Comparison of ENCODE assay signal across 21 cellular contexts in genomic region chrX:10602646-10603045, GRCh38.
"Had no signal": no experiment of that assay in that cellular context is flagged by ENCODE, and none has a peak within 500 bp of the region (broad histone marks: within the 10 kb centered on the region; RNA-seq: fewer than 3 reads in every experiment).

No MANE protein-coding gene starts in this region.

- ATAC-seq: activated T-cell treated with anti-CD3 and anti-CD28 coated beads, Interleukin-2, amount 50 U/mL, for 4 hours; heart right ventricle; natural killer cell treated with Interleukin-12 subunit alpha and Interleukin-12 subunit beta and Interleukin-15 and Interleukin-18, amount 100 ng/mL, for 72 hours; stimulated activated memory B cell treated with anti-CD40 and anti-IgM and Interleukin-4, amounts not matched to agents 10 μg/mL and 1 μg/mL and 100 μg/mL, for 72 hours had no signal

- H3K4me1 ChIP-seq: ascending aorta, parathyroid adenoma, upper lobe of left lung had no signal

- DNase-seq: activated CD4-positive, alpha-beta T cell treated with anti-CD3 and anti-CD28 coated beads, Interleukin-2, amount 50 U/mL, for 1 hour; activated CD4-positive, CD25-positive, alpha-beta regulatory T cell treated with anti-CD3 and anti-CD28 coated beads, Interleukin-2, amount 50 U/mL, for 72 hours; activated CD8-positive, alpha-beta memory T cell treated with anti-CD3 and anti-CD28 coated beads, Interleukin-2, amount 50 U/mL, for 4 hours; activated effector memory CD4-positive, alpha-beta T cell treated with anti-CD3 and anti-CD28 coated beads, Interleukin-2, amount 50 U/mL, for 16 hours; activated T-cell treated with anti-CD3 and anti-CD28 coated beads, Interleukin-2, amount 50 U/mL, for 4 hours; cerebellar nuclear complex; effector CD8-positive, alpha-beta T cell; esophagus squamous epithelium; heart right ventricle; kidney glomerular epithelial cell; right lobe of liver; stimulated activated CD4-positive, alpha-beta T cell treated with anti-CD3 and anti-CD28 coated beads, Interleukin-4, amount 100 ng/mL, for 4 hours; T-helper 2 cell; testis; upper lobe of left lung had no signal

- H3K4me3 ChIP-seq: ascending aorta, esophagus squamous epithelium, heart right ventricle, right lobe of liver, testis, upper lobe of left lung had no signal

- H3K9me3 ChIP-seq: ascending aorta, esophagus squamous epithelium, heart right ventricle, neutrophil, right lobe of liver, testis, upper lobe of left lung had no signal

- H3K27ac ChIP-seq: ascending aorta, esophagus squamous epithelium, heart right ventricle, neutrophil, parathyroid adenoma, right lobe of liver, testis, upper lobe of left lung, VCaP had no signal

- H3K36me3 ChIP-seq: ascending aorta, esophagus squamous epithelium, heart right ventricle, neutrophil, right lobe of liver, upper lobe of left lung had no signal

- H3K27me3 ChIP-seq: ascending aorta, esophagus squamous epithelium, neutrophil, right lobe of liver, testis, upper lobe of left lung had no signal
